In the genomic region with DNA sequence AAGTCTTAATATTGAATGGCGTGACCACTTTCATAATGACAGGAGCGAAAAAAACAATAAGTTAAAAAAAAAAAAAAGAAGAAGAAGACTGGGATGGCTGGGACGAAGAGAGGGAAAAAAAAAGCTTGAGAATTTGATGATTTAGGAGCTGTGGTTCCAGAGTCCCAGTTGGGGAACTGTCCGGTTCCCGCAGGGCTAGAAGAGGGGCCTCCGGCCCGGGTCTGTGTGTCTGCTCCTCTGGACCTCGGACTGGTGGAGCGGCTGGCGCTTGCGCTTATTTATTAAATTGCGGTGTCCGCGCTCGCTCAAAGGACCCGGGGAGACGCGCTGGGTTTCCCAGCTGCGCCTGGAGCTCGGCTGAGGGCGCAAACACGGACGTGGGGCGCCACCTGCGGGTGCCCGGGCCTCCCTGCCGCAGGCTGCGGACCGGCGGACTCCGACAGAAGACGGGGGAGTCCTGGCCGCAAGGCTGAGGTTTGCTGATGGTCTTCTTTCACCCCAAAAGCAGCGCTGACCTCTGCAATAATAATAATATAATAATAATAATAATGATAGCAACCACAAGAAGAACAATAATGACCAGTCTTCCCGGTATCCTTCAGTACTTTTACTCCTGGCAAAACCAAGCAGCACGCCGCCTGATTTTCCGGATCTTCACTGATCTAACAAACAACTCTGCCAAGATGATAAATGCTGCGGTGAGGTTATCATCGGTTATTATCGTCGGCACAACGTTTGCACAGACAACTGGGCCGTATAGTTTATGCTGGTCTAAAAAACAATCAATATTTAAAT, we compare ENCODE assay signal across 1 cellular context.
TF ChIP-seq lines count a peak whose summit lies in the region.

A gene (minus strand): TSS at position 251 of the 795 bp plus-strand sequence. CDS start 2,182 bp downstream, outside the sequence.

TF ChIP-seq in K562, 482 proteins besides CTCF, POLR2A, EP300 and RAD21 (continued from another document):
- TF ChIP-seq, protein P1, sequence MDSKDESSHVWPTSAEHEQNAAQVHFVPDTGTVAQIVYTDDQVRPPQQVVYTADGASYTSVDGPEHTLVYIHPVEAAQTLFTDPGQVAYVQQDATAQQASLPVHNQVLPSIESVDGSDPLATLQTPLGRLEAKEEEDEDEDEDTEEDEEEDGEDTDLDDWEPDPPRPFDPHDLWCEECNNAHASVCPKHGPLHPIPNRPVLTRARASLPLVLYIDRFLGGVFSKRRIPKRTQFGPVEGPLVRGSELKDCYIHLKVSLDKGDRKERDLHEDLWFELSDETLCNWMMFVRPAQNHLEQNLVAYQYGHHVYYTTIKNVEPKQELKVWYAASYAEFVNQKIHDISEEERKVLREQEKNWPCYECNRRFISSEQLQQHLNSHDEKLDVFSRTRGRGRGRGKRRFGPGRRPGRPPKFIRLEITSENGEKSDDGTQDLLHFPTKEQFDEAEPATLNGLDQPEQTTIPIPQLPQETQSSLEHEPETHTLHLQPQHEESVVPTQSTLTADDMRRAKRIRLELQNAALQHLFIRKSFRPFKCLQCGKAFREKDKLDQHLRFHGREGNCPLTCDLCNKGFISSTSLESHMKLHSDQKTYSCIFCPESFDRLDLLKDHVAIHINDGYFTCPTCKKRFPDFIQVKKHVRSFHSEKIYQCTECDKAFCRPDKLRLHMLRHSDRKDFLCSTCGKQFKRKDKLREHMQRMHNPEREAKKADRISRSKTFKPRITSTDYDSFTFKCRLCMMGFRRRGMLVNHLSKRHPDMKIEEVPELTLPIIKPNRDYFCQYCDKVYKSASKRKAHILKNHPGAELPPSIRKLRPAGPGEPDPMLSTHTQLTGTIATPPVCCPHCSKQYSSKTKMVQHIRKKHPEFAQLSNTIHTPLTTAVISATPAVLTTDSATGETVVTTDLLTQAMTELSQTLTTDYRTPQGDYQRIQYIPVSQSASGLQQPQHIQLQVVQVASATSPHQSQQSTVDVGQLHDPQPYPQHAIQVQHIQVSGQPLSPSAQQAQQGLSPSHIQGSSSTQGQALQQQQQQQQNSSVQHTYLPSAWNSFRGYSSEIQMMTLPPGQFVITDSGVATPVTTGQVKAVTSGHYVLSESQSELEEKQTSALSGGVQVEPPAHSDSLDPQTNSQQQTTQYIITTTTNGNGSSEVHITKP (IDR thresholded peaks at IDR 0.05; ENCODE audit: partially characterized antibody) = peak; percentile 40
- peak; percentile 38 for TF ChIP-seq HNRNPLL (IDR thresholded peaks at IDR 0.05; ENCODE audit: low read depth, low read length, poor library complexity, severe bottlenecking)
- TF ChIP-seq, protein P2, sequence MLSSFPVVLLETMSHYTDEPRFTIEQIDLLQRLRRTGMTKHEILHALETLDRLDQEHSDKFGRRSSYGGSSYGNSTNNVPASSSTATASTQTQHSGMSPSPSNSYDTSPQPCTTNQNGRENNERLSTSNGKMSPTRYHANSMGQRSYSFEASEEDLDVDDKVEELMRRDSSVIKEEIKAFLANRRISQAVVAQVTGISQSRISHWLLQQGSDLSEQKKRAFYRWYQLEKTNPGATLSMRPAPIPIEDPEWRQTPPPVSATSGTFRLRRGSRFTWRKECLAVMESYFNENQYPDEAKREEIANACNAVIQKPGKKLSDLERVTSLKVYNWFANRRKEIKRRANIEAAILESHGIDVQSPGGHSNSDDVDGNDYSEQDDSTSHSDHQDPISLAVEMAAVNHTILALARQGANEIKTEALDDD (IDR thresholded peaks at IDR 0.05) = no peak
